28 cellular contexts compared by ENCODE assay signal in the genomic region with DNA sequence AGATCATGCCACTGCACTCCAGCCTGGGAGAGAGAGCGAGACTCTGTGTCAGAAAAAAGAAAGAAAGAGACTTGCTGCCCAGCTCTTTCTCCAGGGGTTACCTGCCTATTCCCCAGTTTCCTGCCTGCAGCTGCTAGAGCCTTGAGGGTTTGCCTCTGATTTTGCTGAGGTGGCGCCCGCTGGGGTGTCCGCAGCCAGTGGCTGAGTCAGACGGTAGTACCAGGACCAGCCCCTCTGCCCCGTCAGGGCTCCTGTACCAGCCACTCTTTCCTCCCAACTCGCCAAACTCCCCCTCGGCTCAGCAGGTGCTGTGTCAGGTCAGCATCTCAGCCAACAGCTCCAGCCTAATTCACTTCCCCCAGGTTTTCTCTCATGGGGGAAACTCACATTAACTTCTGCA.
"Had no signal": no experiment of that assay in that cellular context is flagged by ENCODE, and none has a peak within 500 bp of the region (broad histone marks: within the 10 kb centered on the region; RNA-seq: fewer than 3 reads in every experiment).

No MANE protein-coding gene starts in this region.

- H3K27ac Mint-ChIP-seq: activated CD4-positive, alpha-beta memory T cell treated with anti-CD3 and anti-CD28 coated beads for 36 hours; activated CD4-positive, alpha-beta T cell treated with anti-CD3 and anti-CD28 coated beads, Interleukin-2, amount 10 ng/mL, durations not matched to agents 24 days and 14 days; activated T-cell treated with anti-CD3 and anti-CD28 coated beads, Interleukin-2, amount 50 U/mL, for 24 hours; T-helper 1 cell treated with Interleukin-12 subunit alpha and Interleukin-12 subunit beta and Interleukin-4 antibody, amounts not matched to agents 30 μg/mL and 1 μg/mL, for 36 hours had no signal

- H3K27ac ChIP-seq: brain microvascular endothelial cell, epithelial cell of prostate, skin epidermis, testis, transverse colon, WERI-Rb-1 had no signal

- H3K9me3 ChIP-seq: testis had no signal

- ATAC-seq: left colon; naive thymus-derived CD8-positive, alpha-beta T cell; sciatic nerve; stimulated activated naive CD8-positive, alpha-beta T cell treated with anti-CD3 and anti-CD28 coated beads, Interleukin-15, Interleukin-2, amounts not matched to agents 100 U/mL and 50 U/mL, for 24 hours had no signal

- FAIRE-seq: astrocyte, endometrium, frontal cortex, kidney had no signal

- DNase-seq: activated CD4-positive, alpha-beta memory T cell treated with anti-CD3 and anti-CD28 coated beads for 36 hours; activated CD4-positive, alpha-beta T cell treated with anti-CD3 and anti-CD28 coated beads, Interleukin-2, amount 10 ng/mL, durations not matched to agents 24 days and 14 days; activated CD4-positive, CD25-positive, alpha-beta regulatory T cell treated with anti-CD3 and anti-CD28 coated beads, Interleukin-2, amount 50 U/mL, for 72 hours; activated CD8-positive, alpha-beta memory T cell treated with anti-CD3 and anti-CD28 coated beads, Interleukin-2, amount 50 U/mL, for 4 hours; activated gamma-delta T cell; activated naive CD4-positive, alpha-beta T cell treated with anti-CD3 and anti-CD28 coated beads, Interleukin-2, amount 50 U/mL, for 16 hours; activated T-cell treated with anti-CD3 and anti-CD28 coated beads, Interleukin-2, amount 50 U/mL, for 24 hours; amniotic stem cell; brain microvascular endothelial cell; immature natural killer cell; kidney; left colon; midbrain; stimulated activated CD4-positive, alpha-beta T cell treated with anti-CD3 and anti-CD28 coated beads, Interleukin-12 subunit alpha, Interleukin-12 subunit beta, amount 100 ng/mL, for 4 hours; stimulated activated CD4-positive, alpha-beta T cell treated with anti-CD3 and anti-CD28 coated beads, Interleukin-4, amount 100 ng/mL, for 1 hour; stimulated activated naive CD8-positive, alpha-beta T cell treated with anti-CD3 and anti-CD28 coated beads, Interleukin-15, Interleukin-2, amounts not matched to agents 100 U/mL and 50 U/mL, for 24 hours; T1000; testis; transverse colon; WERI-Rb-1 had no signal

- H3K27me3 ChIP-seq: testis had no signal

- H3K9me3 Mint-ChIP-seq: activated CD4-positive, alpha-beta T cell treated with anti-CD3 and anti-CD28 coated beads, Interleukin-2, amount 10 ng/mL, durations not matched to agents 24 days and 14 days had no signal

- H3K4me1 ChIP-seq: transverse colon had no signal

- H3K27me3 Mint-ChIP-seq: activated CD4-positive, alpha-beta memory T cell treated with anti-CD3 and anti-CD28 coated beads for 36 hours; activated CD4-positive, alpha-beta T cell treated with anti-CD3 and anti-CD28 coated beads, Interleukin-2, amount 10 ng/mL, durations not matched to agents 24 days and 14 days; activated T-cell treated with anti-CD3 and anti-CD28 coated beads, Interleukin-2, amount 50 U/mL, for 24 hours; naive thymus-derived CD8-positive, alpha-beta T cell had no signal

- H3K4me3 Mint-ChIP-seq: activated CD4-positive, alpha-beta memory T cell treated with anti-CD3 and anti-CD28 coated beads for 36 hours; activated CD4-positive, alpha-beta T cell treated with anti-CD3 and anti-CD28 coated beads, Interleukin-2, amount 10 ng/mL, durations not matched to agents 24 days and 14 days; activated T-cell treated with anti-CD3 and anti-CD28 coated beads, Interleukin-2, amount 50 U/mL, for 24 hours; immature natural killer cell; T-helper 1 cell treated with Interleukin-12 subunit alpha and Interleukin-12 subunit beta and Interleukin-4 antibody, amounts not matched to agents 30 μg/mL and 1 μg/mL, for 36 hours had no signal

- H3K36me3 ChIP-seq: brain microvascular endothelial cell, transverse colon, WERI-Rb-1 had no signal

- H3K4me3 ChIP-seq: skin epidermis, testis, transverse colon had no signal
